In genomic region chr10:74314166-74314565, GRCh38 we compare ENCODE assay signal across 18 cellular contexts.
A peak's percentile ranks its signal among the peaks of the same experiment; 100 is the strongest.
DNase-seq lines count a peak whose midpoint lies in the region; ATAC-seq and TF ChIP-seq lines count a peak whose summit lies in the region.
"Had no signal": no experiment of that assay in that cellular context is flagged by ENCODE, and none has a peak within 500 bp of the region (broad histone marks: within the 10 kb centered on the region; RNA-seq: fewer than 3 reads in every experiment).

No MANE protein-coding gene starts in this region.

- H3K27ac Mint-ChIP-seq in chondrocyte (ENCODE audit: unreplicated experiment) = peak overlapping the region; percentile 51
- H3K27ac Mint-ChIP-seq: brain, endodermal cell had no signal

- H3K4me3 Mint-ChIP-seq in chondrocyte (ENCODE audit: unreplicated experiment) = no peak overlapping the region
- H3K4me3 Mint-ChIP-seq: endodermal cell; naive thymus-derived CD4-positive, alpha-beta T cell had no signal

- H3K9me3 ChIP-seq in right atrium auricular region (peaks cover 0 to under 1% of the 10 kb centered on the region in 2 donors), thoracic aorta (peaks cover under 1% of the 10 kb centered on the region)
- H3K9me3 ChIP-seq: Peyer's patch had no signal

- H3K27me3 ChIP-seq in right atrium auricular region (no peaks in the 10 kb centered on the region), thoracic aorta (replicated peaks; ENCODE audit: insufficient read depth) (no peaks in the 10 kb centered on the region)
- H3K27me3 ChIP-seq: Peyer's patch had no signal

- H3K4me1 Mint-ChIP-seq in chondrocyte (ENCODE audit: low read depth) = peaks cover 22% of the 10 kb centered on the region
- H3K4me1 Mint-ChIP-seq: endodermal cell had no signal

- H3K27me3 Mint-ChIP-seq in chondrocyte (ENCODE audit: low read depth) = no peaks in the 10 kb centered on the region
- H3K27me3 Mint-ChIP-seq: brain; naive thymus-derived CD4-positive, alpha-beta T cell had no signal

- peaks cover 6% of the 10 kb centered on the region for H3K9me3 Mint-ChIP-seq in chondrocyte (ENCODE audit: low read depth)
- H3K9me3 Mint-ChIP-seq: endodermal cell had no signal

- no peaks in the 10 kb centered on the region for H3K4me1 ChIP-seq in right atrium auricular region
- H3K4me1 ChIP-seq in thoracic aorta (ENCODE audit: control insufficient read depth in 1 of 2, low read depth in 2 of 2) = peaks cover 5 to 7% of the 10 kb centered on the region in 2 donors
- H3K4me1 ChIP-seq: Peyer's patch had no signal

- no peak overlapping the region for H3K27ac ChIP-seq in right atrium auricular region
- H3K27ac ChIP-seq in thoracic aorta = no peak overlapping the region
- H3K27ac ChIP-seq: Peyer's patch had no signal

- ATAC-seq in left lobe of liver = peak; percentile 52
- ATAC-seq in thoracic aorta (ENCODE audit: insufficient number of reproducible peaks, low FRiP score, low read depth) = no peak
- ATAC-seq in HG03469 (IDR thresholded peaks at IDR 0.05; ENCODE audit: unreplicated experiment) = no peak
- no peak for ATAC-seq in GM18870 (IDR thresholded peaks at IDR 0.05; ENCODE audit: unreplicated experiment)
- ATAC-seq: activated CD4-positive, CD25-positive, alpha-beta regulatory T cell treated with anti-CD3 and anti-CD28 coated beads, Interleukin-2, amount 50 U/mL, for 24 hours; naive thymus-derived CD4-positive, alpha-beta T cell had no signal

- peak overlapping the region; percentile 11 to 35 for H3K4me3 ChIP-seq in right atrium auricular region
- peak overlapping the region; percentile 63 for H3K4me3 ChIP-seq in thoracic aorta

- intact Hi-C loops in cardiac septum (cut with DNase I) = no loop called here

- H3K36me3 ChIP-seq in right atrium auricular region (no peaks in the 10 kb centered on the region), thoracic aorta (no peaks in the 10 kb centered on the region)
- H3K36me3 ChIP-seq: Peyer's patch had no signal

- peaks cover 2% of the 10 kb centered on the region for H3K36me3 Mint-ChIP-seq in chondrocyte (ENCODE audit: low read depth)

- DNase-seq in right atrium auricular region (ENCODE audit: low spot score) (no peak), cardiac septum (ENCODE audit: low spot score) (no peak), chondrocyte (ENCODE audit: low spot score) (no peak), left lobe of liver (ENCODE audit: low spot score) (no peak), thoracic aorta (ENCODE audit: low spot score) (no peak), GM10266 (ENCODE audit: extremely low spot score) (no peak)
- DNase-seq: activated naive CD4-positive, alpha-beta T cell treated with anti-CD3 and anti-CD28 coated beads, Interleukin-2, amount 50 U/mL, for 16 hours; endodermal cell; naive thymus-derived CD4-positive, alpha-beta T cell; NCI-H187; NCI-H526 treated with DMSO at 0.1 percent for 48 hours; Peyer's patch; stimulated activated CD4-positive, alpha-beta T cell treated with anti-CD3 and anti-CD28 coated beads, Interleukin-2, amount 100 ng/mL, for 24 hours; T-helper 1 cell had no signal

- no peak for TF ChIP-seq CTCF in right atrium auricular region (IDR thresholded peaks at IDR 0.05)
- TF ChIP-seq CTCF in chondrocyte (IDR thresholded peaks at IDR 0.05) = no peak
- TF ChIP-seq CTCF in thoracic aorta (IDR thresholded peaks at IDR 0.05) = no peak
- TF ChIP-seq CTCF in GM10266 (IDR thresholded peaks at IDR 0.05; ENCODE audit: control insufficient read depth, insufficient read depth, low read depth, missing control alignments) = no peak
